ENCODE assay signal across 8 cellular contexts in the genomic region with DNA sequence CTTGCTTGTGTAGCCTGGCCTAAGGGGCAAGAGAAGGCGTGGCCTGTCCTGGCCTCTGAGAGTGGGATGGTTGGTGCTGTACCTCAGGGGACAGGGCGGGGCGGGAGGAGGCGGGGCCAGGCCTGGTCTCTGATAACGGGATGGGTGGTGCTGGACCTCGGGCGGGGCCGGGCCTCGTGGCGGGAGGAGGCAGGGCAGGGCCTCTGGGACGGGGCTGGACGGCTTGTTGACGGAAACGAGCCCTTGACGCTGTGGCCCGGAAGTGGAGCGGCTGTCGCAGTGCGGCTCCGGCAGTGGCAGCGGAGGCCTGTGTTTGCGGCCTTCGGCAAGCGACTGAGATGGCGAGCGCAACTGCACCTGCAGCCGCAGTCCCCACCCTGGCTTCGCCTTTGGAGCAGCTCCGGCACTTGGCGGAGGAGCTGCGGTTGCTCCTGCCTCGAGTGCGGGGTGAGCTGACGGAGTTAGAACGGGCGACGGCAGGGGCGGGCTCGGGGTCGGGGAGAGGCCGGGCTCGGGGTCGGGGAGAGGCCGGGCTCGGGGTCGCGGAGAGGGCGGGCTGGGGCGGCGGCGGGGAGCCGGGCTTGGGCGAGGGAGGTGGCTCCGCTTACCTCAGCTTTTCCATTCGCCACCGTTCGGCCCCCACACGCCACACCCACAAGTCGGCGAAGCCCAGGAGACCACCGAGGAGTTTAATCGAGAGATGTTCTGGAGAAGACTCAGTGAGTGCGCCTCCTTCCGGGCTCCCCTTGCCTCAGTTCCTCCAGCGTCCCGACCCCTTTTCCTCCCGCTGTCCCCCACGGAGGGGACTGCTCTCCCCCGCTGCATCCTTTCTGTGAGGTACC. TPM values are rescaled to one million over a fixed set of nuclear protein-coding genes. Genes with fewer than 3 reads are reported as not detected.
A peak's percentile ranks its signal among the peaks of the same experiment; 100 is the strongest.
DNase-seq lines count a peak whose midpoint lies in the region; ATAC-seq and TF ChIP-seq lines count a peak whose summit lies in the region.

A gene with protein sequence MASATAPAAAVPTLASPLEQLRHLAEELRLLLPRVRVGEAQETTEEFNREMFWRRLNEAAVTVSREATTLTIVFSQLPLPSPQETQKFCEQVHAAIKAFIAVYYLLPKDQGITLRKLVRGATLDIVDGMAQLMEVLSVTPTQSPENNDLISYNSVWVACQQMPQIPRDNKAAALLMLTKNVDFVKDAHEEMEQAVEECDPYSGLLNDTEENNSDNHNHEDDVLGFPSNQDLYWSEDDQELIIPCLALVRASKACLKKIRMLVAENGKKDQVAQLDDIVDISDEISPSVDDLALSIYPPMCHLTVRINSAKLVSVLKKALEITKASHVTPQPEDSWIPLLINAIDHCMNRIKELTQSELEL (plus strand): TSS at position 243 of the 842 bp plus-strand sequence. CDS start 96 bp downstream, at position 339.

- peak in 1 of 2 donors; percentile 89 for TF ChIP-seq POLR2A in heart left ventricle (IDR thresholded peaks at IDR 0.05)

- H3K4me3 ChIP-seq in GM12875 (ENCODE audit: low read depth, low read length) (peak within 1 kb of the TSS; percentile 64), heart left ventricle (peak within 1 kb of the TSS; percentile 68 to 93 (median 84)), upper lobe of right lung (peak within 1 kb of the TSS; percentile 88)

- H3K36me3 ChIP-seq in heart left ventricle, result peaks cover 0 to 51% (median 30%) of the 10 kb centered on the region in 9 donors
- peaks cover 54% of the 10 kb centered on the region for H3K36me3 ChIP-seq in upper lobe of right lung

- H3K9me3 ChIP-seq in heart left ventricle, result no peaks in the 10 kb centered on the region
- no peaks in the 10 kb centered on the region for H3K9me3 ChIP-seq in upper lobe of right lung

- peak; percentile 51 for TF ChIP-seq CTCF in GM12875 (IDR thresholded peaks at IDR 0.05; ENCODE audit: borderline replicate concordance, insufficient read depth, low read depth, low read length)
- peak in 9 of 12 donors; percentile 24 to 57 (median 37) for TF ChIP-seq CTCF in heart left ventricle (IDR thresholded peaks at IDR 0.05)
- peak; percentile 44 for TF ChIP-seq CTCF in upper lobe of right lung (IDR thresholded peaks at IDR 0.05)

- peak within 1 kb of the TSS; percentile 45 for H3K27ac ChIP-seq in adipose tissue (ENCODE audit: low read depth, low read length)
- H3K27ac ChIP-seq in heart left ventricle, result peak within 1 kb of the TSS; percentile 81 to 95 (median 91)
- H3K27ac ChIP-seq in upper lobe of right lung, result peak within 1 kb of the TSS; percentile 91

- intact Hi-C loops in heart left ventricle (cut with DNase I), result loop anchor here in 2 of 10 donors (5.0 kb wide), 2 partner anchors 97 to 102 kb away; no protein-coding TSS in a partner anchor
- intact Hi-C loops in posterior cingulate gyrus (cut with DNase I), result loop anchor here (5.0 to 10.0 kb wide), 2 partner anchors 81 to 102 kb away; a partner anchor contains a TSS
- intact Hi-C loops in upper lobe of right lung (cut with DNase I), result no loop called here

- H3K4me1 ChIP-seq in heart left ventricle (peaks cover 0 to 49% (median 40%) of the 10 kb centered on the region in 12 donors), upper lobe of right lung (peaks cover 26% of the 10 kb centered on the region)

- no peaks in the 10 kb centered on the region for H3K27me3 ChIP-seq in heart left ventricle
- H3K27me3 ChIP-seq in upper lobe of right lung, result no peaks in the 10 kb centered on the region

- 1% methylated on average over 66 to 69 of the region's 69 CpGs for WGBS in adipose tissue, 3 donors
- 0 to 2% (median 1%) methylated on average over 30 to 69 of the region's 69 CpGs for WGBS in heart left ventricle, 4 donors

- peak; percentile 91 for ATAC-seq in HG02623 (IDR thresholded peaks at IDR 0.05; ENCODE audit: unreplicated experiment)
- peak; percentile 98 to 99 (median 99) for ATAC-seq in heart left ventricle
- ATAC-seq in upper lobe of right lung, result peak; percentile 99

- DNase-seq in NCI-H1105 treated with DMSO at 0.1 percent for 48 hours (lab: John Stamatoyannopoulos, UW) (peak; percentile 67), T-helper 1 cell (peak; percentile 75 to 95 (median 79)), heart left ventricle (peak; percentile 94 to 98 (median 98)), posterior cingulate gyrus (peak; percentile 71 to 97 (median 82)), upper lobe of right lung (peak; percentile 100)

RNA-seq across cellular contexts. Expression of the gene that starts here (rescaled TPM):
- polyA plus RNA-seq in adipose tissue (10 to 100 TPM; 37.7 to 75.7 (median 62.0) TPM), heart left ventricle (10 to 100 TPM; 29.3 to 70.1 TPM)
- total RNA-seq in heart left ventricle (10 to 100 TPM; 48.5 to 66.8 (median 59.0) TPM), upper lobe of right lung (57.9 TPM)

Comparison
In these comparisons a context has a peak if more than half of its experiments do, and no peak if none do; other contexts are left out.
1. Peak in every context shown above with its lines: DNase-seq, ATAC-seq, H3K4me3 ChIP-seq and H3K27ac ChIP-seq.